Comparison of ENCODE assay signal across 8 cellular contexts in genomic region chr9:86098793-86099694, GRCh38. TPM values are rescaled to one million over a fixed set of nuclear protein-coding genes. Genes with fewer than 3 reads are reported as not detected.
DNase-seq lines count a peak whose midpoint lies in the region; ATAC-seq and TF ChIP-seq lines count a peak whose summit lies in the region.

Gene GOLM1, minus strand, starts transcription at chr9:86099558. Its CDS starts 20,238 bp downstream, at chr9:86079320.

- peaks cover 30% of the 10 kb centered on the region for H3K27me3 Mint-ChIP-seq in activated naive CD4-positive, alpha-beta T cell treated with anti-CD3 and anti-CD28 coated beads for 36 hours (ENCODE audit: low read depth)

- H3K27me3 ChIP-seq in BLaER1 (no peaks in the 10 kb centered on the region), gastroesophageal sphincter (no peaks in the 10 kb centered on the region), neuron (ENCODE audit: insufficient read depth, low read length) (no peaks in the 10 kb centered on the region)

- no peak for TF ChIP-seq POLR2A in gastroesophageal sphincter (IDR thresholded peaks at IDR 0.05)

- H3K4me3 ChIP-seq in BLaER1 (peak within 1 kb of the TSS; percentile 97), gastroesophageal sphincter (peak within 1 kb of the TSS; percentile 44 to 77), neuron (ENCODE audit: low read length) (peak within 1 kb of the TSS; percentile 99)

- peaks cover 4% of the 10 kb centered on the region for H3K4me1 Mint-ChIP-seq in activated naive CD4-positive, alpha-beta T cell treated with anti-CD3 and anti-CD28 coated beads for 36 hours (ENCODE audit: low read depth)

- peak in 3 of 4 experiments; percentile 20 to 37 (median 33) for TF ChIP-seq CTCF in gastroesophageal sphincter (IDR thresholded peaks at IDR 0.05)

- H3K9ac ChIP-seq in BLaER1 = peak within 1 kb of the TSS; percentile 88

- H3K4me3 Mint-ChIP-seq in activated naive CD4-positive, alpha-beta T cell treated with anti-CD3 and anti-CD28 coated beads for 36 hours = peak within 1 kb of the TSS; percentile 77

- no peaks in the 10 kb centered on the region for H3K36me3 ChIP-seq in BLaER1
- no peaks in the 10 kb centered on the region for H3K36me3 ChIP-seq in gastroesophageal sphincter
- no peaks in the 10 kb centered on the region for H3K36me3 ChIP-seq in neuron (ENCODE audit: insufficient read depth, low read length)

- CTCF ChIA-PET in activated naive CD4-positive, alpha-beta T cell treated with anti-CD3 and anti-CD28 coated beads for 36 hours (lab: Charles Lee) = no interaction called here

- H3K9me3 ChIP-seq in BLaER1 (no peaks in the 10 kb centered on the region), gastroesophageal sphincter (no peaks in the 10 kb centered on the region), neuron (ENCODE audit: low read length) (no peaks in the 10 kb centered on the region)

- no peak within 1 kb of the TSS for H3K27ac Mint-ChIP-seq in activated naive CD4-positive, alpha-beta T cell treated with anti-CD3 and anti-CD28 coated beads for 36 hours

- DNase-seq in NCI-H460 (ENCODE audit: extremely low read depth, low read depth) (peak; percentile 61), inferior parietal cortex (ENCODE audit: extremely low spot score) (no peak)
- DNase-seq in activated naive CD4-positive, alpha-beta T cell treated with anti-CD3 and anti-CD28 coated beads for 36 hours = peak; percentile 40

- TF ChIP-seq EP300 in gastroesophageal sphincter (IDR thresholded peaks at IDR 0.05) = no peak

- H3K4me1 ChIP-seq in BLaER1 = peaks cover 38% of the 10 kb centered on the region
- H3K4me1 ChIP-seq in gastroesophageal sphincter = peaks cover 0 to 22% (median 0%) of the 10 kb centered on the region in 3 donors
- H3K4me1 ChIP-seq in neuron (ENCODE audit: insufficient read depth, low read length) = peaks cover 24% of the 10 kb centered on the region

- intact Hi-C loops in activated naive CD4-positive, alpha-beta T cell treated with anti-CD3 and anti-CD28 coated beads for 36 hours (cut with micrococcal nuclease) = loop anchor here (2.0 to 5.0 kb wide), 2 partner anchors 158 to 248 kb away; partner anchors contain the start of gene NAA35

- no peaks in the 10 kb centered on the region for H3K9me3 Mint-ChIP-seq in activated naive CD4-positive, alpha-beta T cell treated with anti-CD3 and anti-CD28 coated beads for 36 hours

- ATAC-seq in GM18907 (IDR thresholded peaks at IDR 0.05; ENCODE audit: unreplicated experiment) (peak; percentile 64), HG03064 (IDR thresholded peaks at IDR 0.05; ENCODE audit: low read depth, unreplicated experiment) (peak; percentile 66), gastroesophageal sphincter (peak; percentile 92)

- H4K20me1 ChIP-seq in BLaER1 = peaks cover 38% of the 10 kb centered on the region

- peak within 1 kb of the TSS; percentile 94 for H2AFZ ChIP-seq in neuron (ENCODE audit: low read depth, low read length)

- H3K36me3 Mint-ChIP-seq in activated naive CD4-positive, alpha-beta T cell treated with anti-CD3 and anti-CD28 coated beads for 36 hours (ENCODE audit: low read depth) = no peaks in the 10 kb centered on the region

- peak within 1 kb of the TSS; percentile 87 for H3K27ac ChIP-seq in BLaER1
- H3K27ac ChIP-seq in gastroesophageal sphincter = peak within 1 kb of the TSS in 3 of 4 donors; percentile 76 to 86 (median 81)

- WGBS in gastroesophageal sphincter (ENCODE audit: low coverage in 1 of 2), 2 donors = 0 to 3% methylated on average over 11 to 18 of the region's 126 CpGs

- H3K4me2 ChIP-seq in BLaER1 = peak within 1 kb of the TSS; percentile 95

RNA-seq across cellular contexts. Expression of gene GOLM1, which starts in this region (rescaled TPM):
- 91.4 and 111 TPM in 2 replicates for total RNA-seq in NCI-H460 (2014; rRNA removed; shearing (Covaris generic))
- polyA plus RNA-seq in NCI-H460 (2014; cell fraction: nucleus; rRNA removed) = 102 and 105 TPM in 2 replicates
- total RNA-seq in activated naive CD4-positive, alpha-beta T cell treated with anti-CD3 and anti-CD28 coated beads for 36 hours = under 1 TPM; 0.89 to 0.93 TPM
- 10 to 100 TPM in 1 of 4 donors, 1 to 10 TPM in 3; 4.8 to 22.2 (median 8.0) TPM for total RNA-seq in gastroesophageal sphincter

Comparison
In these comparisons a context has a peak if more than half of its experiments do, and no peak if none do; other contexts are left out.
1. Peak in DNase-seq in activated naive CD4-positive, alpha-beta T cell treated with anti-CD3 and anti-CD28 coated beads for 36 hours; RNA of the gene not detected or under 1 TPM.